In genomic region chr1:13516606-13517005, GRCh38 we compare ENCODE assay signal across 7 cellular contexts. TPM values are rescaled to one million over a fixed set of nuclear protein-coding genes. Genes with fewer than 3 reads are reported as not detected.
"Had no signal": no experiment of that assay in that cellular context is flagged by ENCODE, and none has a peak within 500 bp of the region (broad histone marks: within the 10 kb centered on the region; RNA-seq: fewer than 3 reads in every experiment).

No MANE protein-coding gene starts in this region.

- H3K4me1 ChIP-seq: HAP-1 had no signal

- H3K36me3 ChIP-seq: HAP-1 had no signal

- H3K27ac ChIP-seq: GM23248 had no signal

- H3K9me3 ChIP-seq: HAP-1 had no signal

- H3K9ac ChIP-seq: GM23248 had no signal

- DNase-seq: GOT3, KG1 had no signal

- H2AFZ ChIP-seq: GM23248 had no signal

- H3K4me3 ChIP-seq: GM23248, HAP-1, K562 had no signal

RNA-seq across cellular contexts. Expression of gene LRRC38, which starts 2.8 kb away (rescaled TPM):
- total RNA-seq: GM23248, H4, HT-29, K562 had no signal
- polyA plus RNA-seq: GM23248, K562 had no signal
